Comparison of ENCODE assay signal across 15 cellular contexts in the genomic region with DNA sequence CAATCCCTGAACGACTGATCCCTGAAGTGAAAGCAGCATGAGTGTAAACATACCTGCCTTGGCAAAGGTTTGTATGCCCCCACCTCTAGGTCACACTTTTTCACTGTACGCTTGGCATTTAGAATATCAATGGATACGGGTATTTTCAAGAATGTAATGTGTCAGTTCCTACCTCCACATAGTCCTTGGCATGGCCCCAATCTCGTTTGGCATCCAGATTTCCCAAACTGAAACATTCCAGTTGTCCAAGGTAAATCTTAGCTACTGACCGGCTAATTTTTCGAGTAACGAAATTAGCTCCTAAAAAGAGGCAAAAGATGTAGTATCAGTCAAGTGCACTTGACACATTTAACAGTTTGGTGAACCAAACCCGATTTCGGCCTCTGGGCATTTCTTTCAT.
DNase-seq lines count a peak whose midpoint lies in the region; ATAC-seq and TF ChIP-seq lines count a peak whose summit lies in the region.
"Had no signal": no experiment of that assay in that cellular context is flagged by ENCODE, and none has a peak within 500 bp of the region (broad histone marks: within the 10 kb centered on the region; RNA-seq: fewer than 3 reads in every experiment).

No MANE protein-coding gene starts in this region.

- H3K9me3 ChIP-seq in mammary epithelial cell (replicated peaks; ENCODE audit: insufficient read depth, low read length), result no peaks in the 10 kb centered on the region
- H3K9me3 ChIP-seq: HAP-1 had no signal

- in situ Hi-C loops in mammary epithelial cell (cut with MboI; ENCODE audit: low sequenced_read_pairs in 2 of 2), result no loop called here

- BruUV-seq in mammary epithelial cell (replicated peaks; lab: Mats Ljungman, UMichigan), result no TSS peak
- no TSS peak for BruUV-seq in MCF 10A (replicated peaks; lab: Mats Ljungman, UMichigan)

- H3K27me3 ChIP-seq in mammary epithelial cell (ENCODE audit: insufficient read depth, low read length), result no peaks in the 10 kb centered on the region

- H3K9me3 Mint-ChIP-seq in MCF 10A (ENCODE audit: unreplicated experiment) (no peaks in the 10 kb centered on the region), chondrocyte (ENCODE audit: low read depth) (peaks cover 9% of the 10 kb centered on the region), osteocyte (ENCODE audit: unreplicated experiment) (peaks cover 5% of the 10 kb centered on the region)

- POLR2A ChIA-PET in MCF 10A (lab: Yijun Ruan, JAX), result no interaction called here

- H3K4me3 Mint-ChIP-seq in MCF 10A (ENCODE audit: unreplicated experiment) (no peak overlapping the region), chondrocyte (ENCODE audit: unreplicated experiment) (peak overlapping the region; percentile 47), osteocyte (ENCODE audit: unreplicated experiment) (peak overlapping the region; percentile 8)
- H3K4me3 Mint-ChIP-seq: CD14-positive monocyte; CD8-positive, alpha-beta T cell had no signal

- DNase-seq in mammary epithelial cell, result no peak
- DNase-seq in MCF 10A (ENCODE audit: unreplicated experiment), result no peak
- no peak for DNase-seq in chondrocyte (ENCODE audit: low spot score)
- no peak for DNase-seq in osteocyte (ENCODE audit: extremely low spot score, unreplicated experiment)
- DNase-seq in left lobe of liver (ENCODE audit: low spot score), result no peak
- no peak for DNase-seq in activated T-cell treated with anti-CD3 and anti-CD28 coated beads for 4 hours
- DNase-seq in NCI-H2029 (lab: John Stamatoyannopoulos, UW), result no peak
- DNase-seq: CD8-positive, alpha-beta T cell; COR-L47; DMS153; DMS79 treated with DMSO at 0.1 percent for 48 hours had no signal

- 43% methylated on average over 9 of the region's 9 CpGs for WGBS in mammary epithelial cell (ENCODE audit: low coverage, missing lambda C conversion rate)

- dilution Hi-C loops in mammary epithelial cell (cut with HindIII; ENCODE audit: low sequenced_read_pairs), result no loop called here

- no peaks in the 10 kb centered on the region for H3K36me3 ChIP-seq in mammary epithelial cell (ENCODE audit: insufficient read depth, low read length)
- H3K36me3 ChIP-seq: HAP-1 had no signal

- intact Hi-C loops in mammary epithelial cell (cut with micrococcal nuclease), result no loop called here
- intact Hi-C loops in MCF 10A (cut with micrococcal nuclease), result no loop called here

- H3K36me3 Mint-ChIP-seq in MCF 10A (ENCODE audit: insufficient read depth, unreplicated experiment) (no peaks in the 10 kb centered on the region), chondrocyte (ENCODE audit: low read depth) (no peaks in the 10 kb centered on the region), osteocyte (ENCODE audit: unreplicated experiment) (peaks cover 10% of the 10 kb centered on the region)

- no peak overlapping the region for H3K9ac ChIP-seq in mammary epithelial cell (ENCODE audit: insufficient read depth, low read length)

- no peak overlapping the region for H3K4me3 ChIP-seq in mammary epithelial cell (replicated peaks in 1 of 3; ENCODE audit: insufficient read depth in 1 of 3, low read depth in 2 of 3, low read length in 3 of 3)
- H3K4me3 ChIP-seq: HAP-1 had no signal

- H3K4me2 ChIP-seq in mammary epithelial cell (ENCODE audit: insufficient read depth, low read depth, low read length), result no peak overlapping the region

- H3K27ac Mint-ChIP-seq in MCF 10A (ENCODE audit: low read depth, unreplicated experiment) (no peak overlapping the region), chondrocyte (ENCODE audit: unreplicated experiment) (peak overlapping the region; percentile 75), osteocyte (ENCODE audit: unreplicated experiment) (peak overlapping the region; percentile 83)
- H3K27ac Mint-ChIP-seq: CD14-positive monocyte; CD8-positive, alpha-beta T cell had no signal

- ATAC-seq in left lobe of liver (no peak), GM19463 (IDR thresholded peaks at IDR 0.05; ENCODE audit: unreplicated experiment) (no peak)
- ATAC-seq: CD8-positive, alpha-beta T cell had no signal

- TF ChIP-seq CTCF in mammary epithelial cell (conservative IDR thresholded peaks at IDR 0.05 in 1 of 2, IDR thresholded peaks at IDR 0.05 in 1 of 2; ENCODE audit: extremely low read depth in 1 of 2, insufficient read depth in 1 of 2, low read depth in 1 of 2, low read length in 2 of 2) (no peak), MCF 10A (IDR thresholded peaks at IDR 0.05; ENCODE audit: unreplicated experiment) (no peak), chondrocyte (IDR thresholded peaks at IDR 0.05) (no peak), osteocyte (IDR thresholded peaks at IDR 0.05) (no peak)

- CTCF ChIA-PET in mammary epithelial cell (lab: Charles Lee; ENCODE audit: low non-redundant PET) (no interaction called here), MCF 10A (lab: Yijun Ruan, JAX) (interaction anchor here (1.3 kb wide), 1 partner anchor 9 kb away, joined by 5 read pairs; no protein-coding TSS in a partner anchor)

- H3K4me1 Mint-ChIP-seq in MCF 10A (ENCODE audit: insufficient read depth, unreplicated experiment) (no peaks in the 10 kb centered on the region), chondrocyte (ENCODE audit: low read depth) (peaks cover 26% of the 10 kb centered on the region), osteocyte (ENCODE audit: unreplicated experiment) (peaks cover 28% of the 10 kb centered on the region)
- H3K4me1 Mint-ChIP-seq: CD14-positive monocyte had no signal

- no peaks in the 10 kb centered on the region for H4K20me1 ChIP-seq in mammary epithelial cell (ENCODE audit: insufficient read depth, low read length)

- no peaks in the 10 kb centered on the region for H3K4me1 ChIP-seq in mammary epithelial cell (ENCODE audit: insufficient read depth, low read length)
- H3K4me1 ChIP-seq: HAP-1 had no signal

- H3K27ac ChIP-seq in mammary epithelial cell (ENCODE audit: insufficient read depth, low read depth, low read length), result no peak overlapping the region
- H3K27ac ChIP-seq: 22Rv1 had no signal

- no peaks in the 10 kb centered on the region for H3K79me2 ChIP-seq in mammary epithelial cell (ENCODE audit: insufficient read depth, low read length)

- H3K27me3 Mint-ChIP-seq in MCF 10A (ENCODE audit: insufficient read depth, unreplicated experiment) (no peaks in the 10 kb centered on the region), chondrocyte (ENCODE audit: low read depth) (no peaks in the 10 kb centered on the region), osteocyte (ENCODE audit: unreplicated experiment) (no peaks in the 10 kb centered on the region)

- H2AFZ ChIP-seq in mammary epithelial cell (ENCODE audit: low read depth, low read length), result peak overlapping the region; percentile 44
